In the genomic region with DNA sequence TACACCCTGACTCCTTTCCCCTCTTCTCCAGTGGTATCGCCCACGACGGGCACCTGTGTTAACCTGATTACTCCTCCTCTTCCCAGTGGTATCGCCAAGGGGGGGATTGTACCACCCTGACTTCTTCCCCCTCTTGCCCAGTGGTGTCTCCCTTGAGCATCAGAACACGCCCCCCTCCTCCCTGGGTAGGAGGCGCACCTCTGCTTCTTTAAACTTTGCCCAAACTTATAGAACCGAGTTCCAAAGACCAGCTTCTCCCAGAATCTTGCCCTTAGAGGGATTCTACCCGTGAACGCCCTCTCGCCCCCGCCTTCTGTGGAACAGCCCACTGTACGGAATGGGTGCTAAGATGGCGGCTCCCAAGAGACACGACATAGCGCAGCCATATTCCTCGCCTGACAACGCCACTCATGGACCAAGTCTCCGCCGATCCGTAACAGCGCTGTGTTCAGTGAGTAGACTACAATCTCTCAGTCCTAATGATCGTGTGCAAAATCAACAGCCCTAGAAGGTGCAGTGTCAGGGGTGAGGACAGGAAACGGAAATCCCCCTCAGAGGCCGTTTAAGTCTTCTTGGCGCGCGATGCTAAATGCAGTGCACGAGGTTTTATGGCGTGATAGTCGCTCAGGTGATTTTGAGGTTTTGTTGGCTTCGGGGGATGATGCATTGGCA, we compare ENCODE assay signal across 9 cellular contexts. TPM values are rescaled to one million over a fixed set of nuclear protein-coding genes. Genes with fewer than 3 reads are reported as not detected.
DNase-seq lines count a peak whose midpoint lies in the region; ATAC-seq and TF ChIP-seq lines count a peak whose summit lies in the region.
"Had no signal": no experiment of that assay in that cellular context is flagged by ENCODE, and none has a peak within 500 bp of the region (broad histone marks: within the 10 kb centered on the region; RNA-seq: fewer than 3 reads in every experiment).

No MANE protein-coding gene starts in this region.

- no peaks in the 10 kb centered on the region for H3K27me3 ChIP-seq in Karpas-422 (ENCODE audit: low read length)
- no peaks in the 10 kb centered on the region for H3K27me3 ChIP-seq in testis

- H3K9me2 ChIP-seq in Karpas-422 (replicated peaks; ENCODE audit: insufficient read depth, low read length): no peaks in the 10 kb centered on the region

- ATAC-seq in SK-N-SH treated with all-trans-retinoic acid at 6 μM for 48 hours (peak; percentile 74), Right ventricle myocardium inferior (peak; percentile 79)

- H3K4me2 ChIP-seq in Karpas-422 (ENCODE audit: low read depth, low read length, poor library complexity, severe bottlenecking): peak overlapping the region; percentile 60
- H3K4me2 ChIP-seq: BLaER1 treated with 17β-estradiol and CSF1 and Interleukin-3, amounts not matched to agents 10 nM and 100 nM had no signal

- no peak for TF ChIP-seq CTCF in osteocyte (IDR thresholded peaks at IDR 0.05)
- no peak for TF ChIP-seq CTCF in testis (IDR thresholded peaks at IDR 0.05)

- H3K4me3 ChIP-seq in Karpas-422 (ENCODE audit: low read length) (peak overlapping the region; percentile 62), testis (peak overlapping the region; percentile 37 to 43)
- H3K4me3 ChIP-seq: BLaER1 treated with 17β-estradiol and CSF1 and Interleukin-3, amounts not matched to agents 10 nM and 100 nM had no signal

- peak overlapping the region; percentile 65; the same call in 1 of the 2 replicates for H2AFZ ChIP-seq in Karpas-422 (ENCODE audit: low read length)

- no peaks in the 10 kb centered on the region for H3K27me3 Mint-ChIP-seq in osteocyte (ENCODE audit: unreplicated experiment)

- H3K4me1 Mint-ChIP-seq in osteocyte (ENCODE audit: unreplicated experiment): peaks cover 5% of the 10 kb centered on the region

- H3K4me3 Mint-ChIP-seq in osteocyte (ENCODE audit: unreplicated experiment): peak overlapping the region; percentile 78

- no peaks in the 10 kb centered on the region for H4K20me1 ChIP-seq in Karpas-422 (ENCODE audit: insufficient read depth, low read depth, low read length)
- H4K20me1 ChIP-seq: BLaER1 treated with 17β-estradiol and CSF1 and Interleukin-3, amounts not matched to agents 10 nM and 100 nM had no signal

- H3K36me3 ChIP-seq in Karpas-422 (ENCODE audit: insufficient read depth, low read length) (no peaks in the 10 kb centered on the region), testis (ENCODE audit: low read depth, missing control alignments) (no peaks in the 10 kb centered on the region)
- H3K36me3 ChIP-seq: BLaER1 treated with 17β-estradiol and CSF1 and Interleukin-3, amounts not matched to agents 10 nM and 100 nM had no signal

- intact Hi-C loops in Right ventricle myocardium inferior (cut with DNase I) (no loop called here), testis (cut with DNase I; ENCODE audit: low total_unique reads) (no loop called here)

- H3K27ac ChIP-seq in Karpas-422 (ENCODE audit: low read length): peak overlapping the region; percentile 42; the same call in 1 of the 2 replicates
- H3K27ac ChIP-seq in testis: no peak overlapping the region
- H3K27ac ChIP-seq: BLaER1 treated with 17β-estradiol and CSF1 and Interleukin-3, amounts not matched to agents 10 nM and 100 nM had no signal

- H3K9me3 ChIP-seq in Karpas-422 (ENCODE audit: low read length) (no peaks in the 10 kb centered on the region), testis (no peaks in the 10 kb centered on the region)

- H3K27ac Mint-ChIP-seq in osteocyte (ENCODE audit: unreplicated experiment): peak overlapping the region; percentile 67

- peak; percentile 64 for DNase-seq in activated gamma-delta T cell treated with Interleukin-2 at 50 U/mL for 16 hours
- DNase-seq in activated gamma-delta T cell (lab: John Stamatoyannopoulos, UW): no peak
- DNase-seq in Karpas-422: peak; percentile 92
- DNase-seq in activated naive CD8-positive, alpha-beta T cell treated with anti-CD3 and anti-CD28 coated beads, Interleukin-2, amount 50 U/mL, for 16 hours (ENCODE audit: low read depth, low spot score): peak; percentile 12
- DNase-seq in Right ventricle myocardium inferior (ENCODE audit: missing footprints): peak; percentile 85
- no peak for DNase-seq in osteocyte (ENCODE audit: extremely low spot score, unreplicated experiment)
- peak; percentile 77 for DNase-seq in testis

- WGBS in testis, 2 donors: 0 to 2% methylated on average over 4 to 31 of the region's 31 CpGs

- no peaks in the 10 kb centered on the region for H3K9me3 Mint-ChIP-seq in osteocyte (ENCODE audit: unreplicated experiment)

- TF ChIP-seq POLR2A in testis (IDR thresholded peaks at IDR 0.05): no peak

- H3K9ac ChIP-seq in Karpas-422 (ENCODE audit: low read length): peak overlapping the region; percentile 65
- H3K9ac ChIP-seq: BLaER1 treated with 17β-estradiol and CSF1 and Interleukin-3, amounts not matched to agents 10 nM and 100 nM had no signal

- no peaks in the 10 kb centered on the region for H3K79me2 ChIP-seq in Karpas-422 (ENCODE audit: low read length)

- H3K4me1 ChIP-seq in Karpas-422 (ENCODE audit: low read length) (peaks cover 19% of the 10 kb centered on the region), testis (no peaks in the 10 kb centered on the region)

- H3K36me3 Mint-ChIP-seq in osteocyte (ENCODE audit: unreplicated experiment): no peaks in the 10 kb centered on the region

TF ChIP-seq in SK-N-SH treated with all-trans-retinoic acid at 6 μM for 48 hours, 23 proteins besides CTCF, POLR2A, EP300 and RAD21:
- TF ChIP-seq PPARA (CRISPR knock-in tag; IDR thresholded peaks at IDR 0.05; ENCODE audit: borderline replicate concordance) (no peak), SNAI2 (CRISPR knock-in tag; IDR thresholded peaks at IDR 0.05) (no peak), ARNTL (CRISPR knock-in tag; IDR thresholded peaks at IDR 0.05; ENCODE audit: borderline replicate concordance, low read depth) (no peak), ZNF565 (CRISPR knock-in tag; conservative IDR thresholded peaks at IDR 0.05; ENCODE audit: low read depth) (no peak), CSDC2 (CRISPR knock-in tag; IDR thresholded peaks at IDR 0.05) (no peak), TCF4 (CRISPR knock-in tag; IDR thresholded peaks at IDR 0.05; ENCODE audit: borderline replicate concordance) (no peak), TOX (CRISPR knock-in tag; IDR thresholded peaks at IDR 0.05; ENCODE audit: borderline replicate concordance) (no peak), RARB (CRISPR knock-in tag; IDR thresholded peaks at IDR 0.05) (no peak), ZNF70 (CRISPR knock-in tag; IDR thresholded peaks at IDR 0.05) (no peak), GLIS3 (CRISPR knock-in tag; IDR thresholded peaks at IDR 0.05) (no peak), ESRRG (CRISPR knock-in tag; IDR thresholded peaks at IDR 0.05) (no peak), BACH2 (CRISPR knock-in tag; IDR thresholded peaks at IDR 0.05; ENCODE audit: borderline replicate concordance) (no peak), ISL1 (CRISPR knock-in tag; IDR thresholded peaks at IDR 0.05) (no peak), ZC3H10 (CRISPR knock-in tag; IDR thresholded peaks at IDR 0.05) (no peak)
- TF ChIP-seq, protein P1, sequence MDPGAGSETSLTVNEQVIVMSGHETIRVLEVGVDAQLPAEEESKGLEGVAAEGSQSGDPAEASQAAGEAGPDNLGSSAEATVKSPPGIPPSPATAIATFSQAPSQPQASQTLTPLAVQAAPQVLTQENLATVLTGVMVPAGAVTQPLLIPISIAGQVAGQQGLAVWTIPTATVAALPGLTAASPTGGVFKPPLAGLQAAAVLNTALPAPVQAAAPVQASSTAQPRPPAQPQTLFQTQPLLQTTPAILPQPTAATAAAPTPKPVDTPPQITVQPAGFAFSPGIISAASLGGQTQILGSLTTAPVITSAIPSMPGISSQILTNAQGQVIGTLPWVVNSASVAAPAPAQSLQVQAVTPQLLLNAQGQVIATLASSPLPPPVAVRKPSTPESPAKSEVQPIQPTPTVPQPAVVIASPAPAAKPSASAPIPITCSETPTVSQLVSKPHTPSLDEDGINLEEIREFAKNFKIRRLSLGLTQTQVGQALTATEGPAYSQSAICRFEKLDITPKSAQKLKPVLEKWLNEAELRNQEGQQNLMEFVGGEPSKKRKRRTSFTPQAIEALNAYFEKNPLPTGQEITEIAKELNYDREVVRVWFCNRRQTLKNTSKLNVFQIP (CRISPR knock-in tag; IDR thresholded peaks at IDR 0.05; ENCODE audit: borderline replicate concordance, low read depth): no peak

RNA-seq across cellular contexts. Expression of gene ZNF157, which starts 4.2 kb away (rescaled TPM):
- 0.52 and 0.90 TPM in 2 replicates for total RNA-seq in Karpas-422 (2014; rRNA removed; shearing (Covaris generic); ENCODE audit: low replicate concordance)
- total RNA-seq in Right ventricle myocardium inferior: not detected
- 0.13 and 0.16 TPM in 2 replicates for total RNA-seq in osteocyte
- total RNA-seq in testis: under 1 TPM; 0.63 to 0.68 TPM
- polyA plus RNA-seq in testis (ENCODE audit: insufficient read depth, low read depth, low replicate concordance): 0.51 TPM

Comparison
In these comparisons a context has a peak if more than half of its experiments do, and no peak if none do; other contexts are left out.
1. DNase-seq: peak in activated gamma-delta T cell treated with Interleukin-2 at 50 U/mL for 16 hours (single experiment), Karpas-422 (single experiment), activated naive CD8-positive, alpha-beta T cell treated with anti-CD3 and anti-CD28 coated beads, Interleukin-2, amount 50 U/mL, for 16 hours (single experiment), Right ventricle myocardium inferior (single experiment) and testis (single experiment); none in activated gamma-delta T cell (single experiment) and osteocyte (single experiment).